14 cellular contexts compared by ENCODE assay signal in genomic region chr20:48965189-48965910, GRCh38. TPM values are rescaled to one million over a fixed set of nuclear protein-coding genes. Genes with fewer than 3 reads are reported as not detected.
DNase-seq lines count a peak whose midpoint lies in the region; ATAC-seq and TF ChIP-seq lines count a peak whose summit lies in the region.
"Had no signal": no experiment of that assay in that cellular context is flagged by ENCODE, and none has a peak within 500 bp of the region (broad histone marks: within the 10 kb centered on the region; RNA-seq: fewer than 3 reads in every experiment).

No MANE protein-coding gene starts in this region.

- POLR2A ChIA-PET in T-cell (lab: Charles Lee) = no interaction called here

- H3K4me1 Mint-ChIP-seq in T-cell = no peaks in the 10 kb centered on the region
- H3K4me1 Mint-ChIP-seq: activated CD4-positive, alpha-beta T cell treated with anti-CD3 and anti-CD28 coated beads, Interleukin-2, amount 10 ng/mL, durations not matched to agents 7 days and 5 days had no signal

- no peak overlapping the region for H3K4me3 Mint-ChIP-seq in T-cell
- H3K4me3 Mint-ChIP-seq: activated CD4-positive, alpha-beta T cell treated with anti-CD3 and anti-CD28 coated beads, Interleukin-2, amount 10 ng/mL, durations not matched to agents 7 days and 5 days had no signal

- H3K4me3 ChIP-seq in astrocyte of the spinal cord (ENCODE audit: low read depth, low read length) = no peak overlapping the region
- no peak overlapping the region for H3K4me3 ChIP-seq in fibroblast of villous mesenchyme (ENCODE audit: low read depth, low read length)
- H3K4me3 ChIP-seq: left lung, SJSA1 had no signal

- in situ Hi-C loops in astrocyte of the spinal cord (cut with HindIII; ENCODE audit: low sequenced_read_pairs) = no loop called here

- no peak for TF ChIP-seq CTCF in astrocyte of the spinal cord (IDR thresholded peaks at IDR 0.05; ENCODE audit: low read depth, low read length)
- TF ChIP-seq CTCF in fibroblast of villous mesenchyme (IDR thresholded peaks at IDR 0.05; ENCODE audit: insufficient read depth, low read depth, low read length) = no peak

- H3K9me3 Mint-ChIP-seq in T-cell = no peaks in the 10 kb centered on the region
- H3K9me3 Mint-ChIP-seq: activated CD4-positive, alpha-beta T cell treated with anti-CD3 and anti-CD28 coated beads, Interleukin-2, amount 10 ng/mL, durations not matched to agents 7 days and 5 days had no signal

- H3K27me3 Mint-ChIP-seq in T-cell = no peaks in the 10 kb centered on the region
- H3K27me3 Mint-ChIP-seq: activated CD4-positive, alpha-beta T cell treated with anti-CD3 and anti-CD28 coated beads, Interleukin-2, amount 10 ng/mL, durations not matched to agents 7 days and 5 days had no signal

- DNase-seq in AG08395 (ENCODE audit: low spot score) = peak; percentile 35
- peak; percentile 27 for DNase-seq in GM04503 (ENCODE audit: low read depth)
- DNase-seq in astrocyte of the spinal cord (ENCODE audit: low read depth, low spot score) = peak; percentile 9
- DNase-seq in fibroblast of villous mesenchyme (ENCODE audit: low read depth) = peak; percentile 72
- DNase-seq in activated CD4-positive, alpha-beta T cell treated with anti-CD3 and anti-CD28 coated beads for 48 hours = no peak
- no peak for DNase-seq in DMS53 (lab: John Stamatoyannopoulos, UW)
- no peak for DNase-seq in T-cell
- DNase-seq: activated CD4-positive, alpha-beta T cell treated with anti-CD3 and anti-CD28 coated beads, Interleukin-2, amount 10 ng/mL, durations not matched to agents 7 days and 5 days; cerebellar nuclear complex; left lung; NCI-H187 treated with DMSO at 0.1 percent for 48 hours; NCI-H510A treated with DMSO at 0.1 percent for 48 hours had no signal

- H3K27ac Mint-ChIP-seq in T-cell = no peak overlapping the region
- H3K27ac Mint-ChIP-seq: activated CD4-positive, alpha-beta T cell treated with anti-CD3 and anti-CD28 coated beads, Interleukin-2, amount 10 ng/mL, durations not matched to agents 7 days and 5 days had no signal

- CTCF ChIA-PET in T-cell (lab: Charles Lee) = no interaction called here

- H3K36me3 Mint-ChIP-seq in T-cell = peaks cover 49% of the 10 kb centered on the region

- ATAC-seq in T-cell (replicated peaks in 1 of 4) = no peak
- ATAC-seq in HG03097 (IDR thresholded peaks at IDR 0.05; ENCODE audit: low FRiP score, unreplicated experiment) = no peak
- ATAC-seq: left lung had no signal

RNA-seq across cellular contexts. Expression of gene ARFGEF2, which starts 43.8 kb away (rescaled TPM):
- total RNA-seq in fibroblast of villous mesenchyme (41.9 and 47.5 TPM in 2 replicates), T-cell (10 to 100 TPM; 23.4 to 30.3 (median 26.0) TPM)

Comparison
In these comparisons a context has a peak if more than half of its experiments do, and no peak if none do; other contexts are left out.
1. DNase-seq: peak in AG08395 (single experiment), GM04503 (single experiment), astrocyte of the spinal cord (single experiment) and fibroblast of villous mesenchyme (single experiment); none in activated CD4-positive, alpha-beta T cell treated with anti-CD3 and anti-CD28 coated beads for 48 hours (single experiment), DMS53 (single experiment) and T-cell (0 of 34).